1 cellular context compared by ENCODE assay signal in the genomic region with DNA sequence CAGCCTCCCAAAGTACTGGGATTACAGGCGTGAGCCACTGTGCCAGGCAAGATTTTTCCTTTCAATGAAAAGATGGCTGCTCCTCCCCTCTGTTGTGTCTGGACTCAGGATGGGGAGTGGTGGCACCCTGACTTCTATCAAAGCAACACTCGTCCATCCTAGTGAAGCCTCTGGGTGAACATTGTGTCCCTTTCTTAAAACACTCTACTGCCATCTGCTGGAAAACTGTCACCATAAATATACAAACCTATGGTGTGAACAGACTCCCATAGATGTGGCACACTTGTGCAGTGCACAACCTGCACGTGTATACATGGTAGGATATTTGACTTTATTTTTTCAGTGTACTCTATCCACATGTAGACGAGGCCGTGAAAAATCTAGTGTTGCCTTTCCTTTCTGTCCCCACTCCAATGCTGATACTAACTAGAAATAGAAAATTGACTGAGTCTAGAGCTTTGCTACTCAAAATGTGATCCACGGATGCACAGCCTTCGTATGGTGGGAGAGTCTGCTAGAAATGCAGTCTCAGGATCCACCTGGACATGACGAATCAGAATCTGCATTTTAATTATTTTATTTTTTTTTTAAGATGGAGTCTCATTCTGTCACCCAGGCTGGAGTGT.
TF ChIP-seq lines count a peak whose summit lies in the region.

No MANE protein-coding gene starts in this region.

TF ChIP-seq in HepG2, 621 proteins besides CTCF, POLR2A, EP300 and RAD21 (continued from another document and continues in another):
- TF ChIP-seq, protein P1, sequence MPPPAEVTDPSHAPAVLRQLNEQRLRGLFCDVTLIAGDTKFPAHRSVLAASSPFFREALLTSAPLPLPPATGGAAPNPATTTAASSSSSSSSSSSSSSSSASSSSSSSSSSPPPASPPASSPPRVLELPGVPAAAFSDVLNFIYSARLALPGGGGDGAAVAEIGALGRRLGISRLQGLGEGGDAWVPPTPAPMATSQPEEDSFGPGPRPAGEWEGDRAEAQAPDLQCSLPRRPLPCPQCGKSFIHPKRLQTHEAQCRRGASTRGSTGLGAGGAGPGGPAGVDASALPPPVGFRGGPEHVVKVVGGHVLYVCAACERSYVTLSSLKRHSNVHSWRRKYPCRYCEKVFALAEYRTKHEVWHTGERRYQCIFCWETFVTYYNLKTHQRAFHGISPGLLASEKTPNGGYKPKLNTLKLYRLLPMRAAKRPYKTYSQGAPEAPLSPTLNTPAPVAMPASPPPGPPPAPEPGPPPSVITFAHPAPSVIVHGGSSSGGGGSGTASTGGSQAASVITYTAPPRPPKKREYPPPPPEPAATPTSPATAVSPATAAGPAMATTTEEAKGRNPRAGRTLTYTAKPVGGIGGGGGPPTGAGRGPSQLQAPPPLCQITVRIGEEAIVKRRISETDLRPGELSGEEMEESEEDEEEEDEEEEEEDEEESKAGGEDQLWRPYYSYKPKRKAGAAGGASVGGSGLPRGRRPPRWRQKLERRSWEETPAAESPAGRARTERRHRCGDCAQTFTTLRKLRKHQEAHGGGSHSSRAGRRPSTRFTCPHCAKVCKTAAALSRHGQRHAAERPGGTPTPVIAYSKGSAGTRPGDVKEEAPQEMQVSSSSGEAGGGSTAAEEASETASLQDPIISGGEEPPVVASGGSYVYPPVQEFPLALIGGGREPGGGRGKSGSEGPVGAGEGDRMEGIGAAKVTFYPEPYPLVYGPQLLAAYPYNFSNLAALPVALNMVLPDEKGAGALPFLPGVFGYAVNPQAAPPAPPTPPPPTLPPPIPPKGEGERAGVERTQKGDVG (CRISPR knock-in tag; IDR thresholded peaks at IDR 0.05; ENCODE audit: borderline replicate concordance) = no peak
- TF ChIP-seq, protein P2, sequence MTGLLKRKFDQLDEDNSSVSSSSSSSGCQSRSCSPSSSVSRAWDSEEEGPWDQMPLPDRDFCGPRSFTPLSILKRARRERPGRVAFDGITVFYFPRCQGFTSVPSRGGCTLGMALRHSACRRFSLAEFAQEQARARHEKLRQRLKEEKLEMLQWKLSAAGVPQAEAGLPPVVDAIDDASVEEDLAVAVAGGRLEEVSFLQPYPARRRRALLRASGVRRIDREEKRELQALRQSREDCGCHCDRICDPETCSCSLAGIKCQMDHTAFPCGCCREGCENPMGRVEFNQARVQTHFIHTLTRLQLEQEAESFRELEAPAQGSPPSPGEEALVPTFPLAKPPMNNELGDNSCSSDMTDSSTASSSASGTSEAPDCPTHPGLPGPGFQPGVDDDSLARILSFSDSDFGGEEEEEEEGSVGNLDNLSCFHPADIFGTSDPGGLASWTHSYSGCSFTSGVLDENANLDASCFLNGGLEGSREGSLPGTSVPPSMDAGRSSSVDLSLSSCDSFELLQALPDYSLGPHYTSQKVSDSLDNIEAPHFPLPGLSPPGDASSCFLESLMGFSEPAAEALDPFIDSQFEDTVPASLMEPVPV (CRISPR knock-in tag; IDR thresholded peaks at IDR 0.05) = no peak
- TF ChIP-seq ZNF232 (CRISPR knock-in tag; IDR thresholded peaks at IDR 0.05; ENCODE audit: borderline replicate concordance) = no peak; the same call in 1 of the 2 replicates
- TF ChIP-seq ZIK1 (CRISPR knock-in tag; IDR thresholded peaks at IDR 0.05; ENCODE audit: borderline replicate concordance, low read depth) = no peak
- TF ChIP-seq ZBTB44 (CRISPR knock-in tag; IDR thresholded peaks at IDR 0.05) = no peak
- no peak for TF ChIP-seq ZNF354B (CRISPR knock-in tag; IDR thresholded peaks at IDR 0.05)
- TF ChIP-seq, protein P3, sequence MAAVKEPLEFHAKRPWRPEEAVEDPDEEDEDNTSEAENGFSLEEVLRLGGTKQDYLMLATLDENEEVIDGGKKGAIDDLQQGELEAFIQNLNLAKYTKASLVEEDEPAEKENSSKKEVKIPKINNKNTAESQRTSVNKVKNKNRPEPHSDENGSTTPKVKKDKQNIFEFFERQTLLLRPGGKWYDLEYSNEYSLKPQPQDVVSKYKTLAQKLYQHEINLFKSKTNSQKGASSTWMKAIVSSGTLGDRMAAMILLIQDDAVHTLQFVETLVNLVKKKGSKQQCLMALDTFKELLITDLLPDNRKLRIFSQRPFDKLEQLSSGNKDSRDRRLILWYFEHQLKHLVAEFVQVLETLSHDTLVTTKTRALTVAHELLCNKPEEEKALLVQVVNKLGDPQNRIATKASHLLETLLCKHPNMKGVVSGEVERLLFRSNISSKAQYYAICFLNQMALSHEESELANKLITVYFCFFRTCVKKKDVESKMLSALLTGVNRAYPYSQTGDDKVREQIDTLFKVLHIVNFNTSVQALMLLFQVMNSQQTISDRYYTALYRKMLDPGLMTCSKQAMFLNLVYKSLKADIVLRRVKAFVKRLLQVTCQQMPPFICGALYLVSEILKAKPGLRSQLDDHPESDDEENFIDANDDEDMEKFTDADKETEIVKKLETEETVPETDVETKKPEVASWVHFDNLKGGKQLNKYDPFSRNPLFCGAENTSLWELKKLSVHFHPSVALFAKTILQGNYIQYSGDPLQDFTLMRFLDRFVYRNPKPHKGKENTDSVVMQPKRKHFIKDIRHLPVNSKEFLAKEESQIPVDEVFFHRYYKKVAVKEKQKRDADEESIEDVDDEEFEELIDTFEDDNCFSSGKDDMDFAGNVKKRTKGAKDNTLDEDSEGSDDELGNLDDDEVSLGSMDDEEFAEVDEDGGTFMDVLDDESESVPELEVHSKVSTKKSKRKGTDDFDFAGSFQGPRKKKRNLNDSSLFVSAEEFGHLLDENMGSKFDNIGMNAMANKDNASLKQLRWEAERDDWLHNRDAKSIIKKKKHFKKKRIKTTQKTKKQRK (IDR thresholded peaks at IDR 0.05; ENCODE audit: low read length) = no peak
- no peak for TF ChIP-seq SP1 (IDR thresholded peaks at IDR 0.05)
- TF ChIP-seq SP1 (CRISPR knock-in tag; IDR thresholded peaks at IDR 0.05) = no peak
- TF ChIP-seq ZNF691 (CRISPR knock-in tag; IDR thresholded peaks at IDR 0.05; ENCODE audit: borderline replicate concordance, low read depth) = no peak
- peak; percentile 94 for TF ChIP-seq ZNF18 (CRISPR knock-in tag; IDR thresholded peaks at IDR 0.05; ENCODE audit: insufficient replicate concordance)
- TF ChIP-seq RAD51 (IDR thresholded peaks at IDR 0.05; ENCODE audit: borderline replicate concordance) = no peak
- TF ChIP-seq PCBP1 (IDR thresholded peaks at IDR 0.05; ENCODE audit: borderline replicate concordance, low read depth, low read length) = no peak
- no peak for TF ChIP-seq GTF2F1 (IDR thresholded peaks at IDR 0.05; ENCODE audit: low read length)
- no peak for TF ChIP-seq DMAP1 (CRISPR knock-in tag; IDR thresholded peaks at IDR 0.05)
- TF ChIP-seq ZNF83 (CRISPR knock-in tag; IDR thresholded peaks at IDR 0.05; ENCODE audit: borderline replicate concordance) = no peak
- peak; percentile 97 for TF ChIP-seq STAG1 (CRISPR knock-in tag; IDR thresholded peaks at IDR 0.05)
- TF ChIP-seq EZH2 (conservative IDR thresholded peaks at IDR 0.05; ENCODE audit: low read depth, low read length) = no peak
- TF ChIP-seq FOSL2 (CRISPR knock-in tag; IDR thresholded peaks at IDR 0.05) = no peak
- TF ChIP-seq, protein P4, sequence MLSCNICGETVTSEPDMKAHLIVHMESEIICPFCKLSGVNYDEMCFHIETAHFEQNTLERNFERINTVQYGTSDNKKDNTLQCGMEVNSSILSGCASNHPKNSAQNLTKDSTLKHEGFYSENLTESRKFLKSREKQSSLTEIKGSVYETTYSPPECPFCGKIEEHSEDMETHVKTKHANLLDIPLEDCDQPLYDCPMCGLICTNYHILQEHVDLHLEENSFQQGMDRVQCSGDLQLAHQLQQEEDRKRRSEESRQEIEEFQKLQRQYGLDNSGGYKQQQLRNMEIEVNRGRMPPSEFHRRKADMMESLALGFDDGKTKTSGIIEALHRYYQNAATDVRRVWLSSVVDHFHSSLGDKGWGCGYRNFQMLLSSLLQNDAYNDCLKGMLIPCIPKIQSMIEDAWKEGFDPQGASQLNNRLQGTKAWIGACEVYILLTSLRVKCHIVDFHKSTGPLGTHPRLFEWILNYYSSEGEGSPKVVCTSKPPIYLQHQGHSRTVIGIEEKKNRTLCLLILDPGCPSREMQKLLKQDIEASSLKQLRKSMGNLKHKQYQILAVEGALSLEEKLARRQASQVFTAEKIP (CRISPR knock-in tag; IDR thresholded peaks at IDR 0.05; ENCODE audit: borderline replicate concordance) = no peak
- TF ChIP-seq, protein P5, sequence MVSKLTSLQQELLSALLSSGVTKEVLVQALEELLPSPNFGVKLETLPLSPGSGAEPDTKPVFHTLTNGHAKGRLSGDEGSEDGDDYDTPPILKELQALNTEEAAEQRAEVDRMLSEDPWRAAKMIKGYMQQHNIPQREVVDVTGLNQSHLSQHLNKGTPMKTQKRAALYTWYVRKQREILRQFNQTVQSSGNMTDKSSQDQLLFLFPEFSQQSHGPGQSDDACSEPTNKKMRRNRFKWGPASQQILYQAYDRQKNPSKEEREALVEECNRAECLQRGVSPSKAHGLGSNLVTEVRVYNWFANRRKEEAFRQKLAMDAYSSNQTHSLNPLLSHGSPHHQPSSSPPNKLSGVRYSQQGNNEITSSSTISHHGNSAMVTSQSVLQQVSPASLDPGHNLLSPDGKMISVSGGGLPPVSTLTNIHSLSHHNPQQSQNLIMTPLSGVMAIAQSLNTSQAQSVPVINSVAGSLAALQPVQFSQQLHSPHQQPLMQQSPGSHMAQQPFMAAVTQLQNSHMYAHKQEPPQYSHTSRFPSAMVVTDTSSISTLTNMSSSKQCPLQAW (CRISPR knock-in tag; IDR thresholded peaks at IDR 0.05) = 0 out of 2 replicates have a peak, but pooled peaks have one; percentile 42
- TF ChIP-seq U2AF1 (optimal IDR thresholded peaks at IDR 0.05; ENCODE audit: low read depth, low read length) = no peak
- no peak for TF ChIP-seq GFI1 (CRISPR knock-in tag; IDR thresholded peaks at IDR 0.05; ENCODE audit: borderline replicate concordance)
- TF ChIP-seq ELF1 (CRISPR knock-in tag; IDR thresholded peaks at IDR 0.05) = no peak
- peak; percentile 33; the same call in 1 of the 2 replicates for TF ChIP-seq FOXK1 (CRISPR knock-in tag; IDR thresholded peaks at IDR 0.05; ENCODE audit: borderline replicate concordance, low read depth)
- peak; percentile 22; the same call in 1 of the 2 replicates for TF ChIP-seq YEATS2 (CRISPR knock-in tag; IDR thresholded peaks at IDR 0.05; ENCODE audit: borderline replicate concordance)
- TF ChIP-seq ZFAT (CRISPR knock-in tag; conservative IDR thresholded peaks at IDR 0.05) = no peak
- peak; percentile 33 for TF ChIP-seq XRCC5 (optimal IDR thresholded peaks at IDR 0.05; ENCODE audit: low read length)
- TF ChIP-seq ZNF615 (CRISPR knock-in tag; IDR thresholded peaks at IDR 0.05; ENCODE audit: borderline replicate concordance) = no peak
- TF ChIP-seq ZNF841 (CRISPR knock-in tag; IDR thresholded peaks at IDR 0.05; ENCODE audit: borderline replicate concordance) = no peak
- no peak for TF ChIP-seq ZNF276 (CRISPR knock-in tag; IDR thresholded peaks at IDR 0.05; ENCODE audit: low read depth)
- no peak for TF ChIP-seq ZNF362 (CRISPR knock-in tag; IDR thresholded peaks at IDR 0.05; ENCODE audit: borderline replicate concordance)
- 0 out of 2 replicates have a peak, but pooled peaks have one; percentile 28 for TF ChIP-seq ZNF331 (CRISPR knock-in tag; IDR thresholded peaks at IDR 0.05)
- peak; percentile 66; the same call in 1 of the 2 replicates for TF ChIP-seq CREBL2 (CRISPR knock-in tag; IDR thresholded peaks at IDR 0.05; ENCODE audit: borderline replicate concordance)
- TF ChIP-seq NFKB2 (CRISPR knock-in tag; IDR thresholded peaks at IDR 0.05; ENCODE audit: borderline replicate concordance) = no peak
- peak; percentile 86 for TF ChIP-seq SMC3 (IDR thresholded peaks at IDR 0.05; ENCODE audit: low read length)
- TF ChIP-seq ZFP62 (CRISPR knock-in tag; IDR thresholded peaks at IDR 0.05) = no peak
